8 cellular contexts compared by ENCODE assay signal in genomic region chr3:51388286-51389029, GRCh38. TPM values are rescaled to one million over a fixed set of nuclear protein-coding genes. Genes with fewer than 3 reads are reported as not detected.
A peak's percentile ranks its signal among the peaks of the same experiment; 100 is the strongest.
DNase-seq lines count a peak whose midpoint lies in the region; ATAC-seq, FAIRE-seq and TF ChIP-seq lines count a peak whose summit lies in the region.

No MANE protein-coding gene starts in this region.

- peak overlapping the region; percentile 90; the same call in 1 of the 2 replicates for H3K9ac ChIP-seq in SU-DHL-6 (ENCODE audit: low read length)

- H3K9me2 ChIP-seq in SU-DHL-6 (replicated peaks; ENCODE audit: insufficient read depth, low read length), result no peaks in the 10 kb centered on the region

- DNase-seq in cardiac septum (ENCODE audit: low spot score), result peak; percentile 33
- no peak for DNase-seq in right atrium auricular region (ENCODE audit: low spot score)
- DNase-seq in fibroblast of peridontal ligament (ENCODE audit: extremely low read depth), result peak; percentile 23
- DNase-seq in vagina (ENCODE audit: extremely low spot score in 2 of 2), result peak in 1 of 2 donors; percentile 96
- DNase-seq in GM19239 (ENCODE audit: insufficient read length, low spot score), result no peak
- DNase-seq in testis, result no peak

- 67 to 77% methylated on average over 6 of the region's 6 CpGs for WGBS in testis, 2 donors

- H3F3A ChIP-seq in SU-DHL-6 (ENCODE audit: insufficient read depth), result peaks cover 47% of the 10 kb centered on the region

- no peaks in the 10 kb centered on the region for H4K20me1 ChIP-seq in SU-DHL-6 (ENCODE audit: low read depth, low read length)

- H3K27me3 ChIP-seq in right atrium auricular region (no peaks in the 10 kb centered on the region), SU-DHL-6 (ENCODE audit: low read length) (no peaks in the 10 kb centered on the region), vagina (no peaks in the 10 kb centered on the region), testis (no peaks in the 10 kb centered on the region)

- no peak overlapping the region for H2AFZ ChIP-seq in SU-DHL-6 (ENCODE audit: low read depth, low read length, severe bottlenecking)

- no peak for ATAC-seq in GM19023 (IDR thresholded peaks at IDR 0.05; ENCODE audit: unreplicated experiment)

- TF ChIP-seq POLR2A in vagina (IDR thresholded peaks at IDR 0.05) (no peak), testis (IDR thresholded peaks at IDR 0.05) (no peak)

- H3K9me3 ChIP-seq in right atrium auricular region (no peaks in the 10 kb centered on the region), SU-DHL-6 (ENCODE audit: insufficient read depth, low read length) (no peaks in the 10 kb centered on the region), vagina (no peaks in the 10 kb centered on the region), testis (no peaks in the 10 kb centered on the region)

- H3K27ac ChIP-seq in right atrium auricular region (no peak overlapping the region), SU-DHL-6 (ENCODE audit: low read depth, low read length) (0 out of 2 replicates have a peak overlapping the region, but pooled peaks have one; percentile 24), vagina (peak overlapping the region; percentile 11), testis (no peak overlapping the region)

- intact Hi-C loops in cardiac septum (cut with DNase I) (loop anchor here (5.0 to 10.0 kb wide), 2 partner anchors 771 to 1024 kb away; partner anchors contain the start of gene MAPKAPK3), vagina (cut with DNase I) (loop anchor here (5.0 kb wide), 1 partner anchor 771 kb away; the partner anchor contains the start of gene MAPKAPK3), testis (cut with DNase I; ENCODE audit: low total_unique reads) (loop anchor here (5.0 kb wide), 1 partner anchor 771 kb away; the partner anchor contains the start of gene MAPKAPK3)

- H3K4me2 ChIP-seq in SU-DHL-6 (ENCODE audit: low read depth, low read length, poor library complexity, severe bottlenecking), result peak overlapping the region; percentile 26

- H3K4me1 ChIP-seq in right atrium auricular region (peaks cover 0 to 81% of the 10 kb centered on the region in 2 donors), vagina (peaks cover 79% of the 10 kb centered on the region), testis (peaks cover 40% of the 10 kb centered on the region)

- no peak overlapping the region for H3K4me3 ChIP-seq in right atrium auricular region
- H3K4me3 ChIP-seq in SU-DHL-6 (ENCODE audit: insufficient read depth, low read length, poor library complexity, severe bottlenecking), result no peak overlapping the region
- H3K4me3 ChIP-seq in vagina, result no peak overlapping the region
- no peak overlapping the region for H3K4me3 ChIP-seq in testis

- H3K36me3 ChIP-seq in right atrium auricular region (peaks cover 28% of the 10 kb centered on the region), SU-DHL-6 (ENCODE audit: low read length) (peaks cover 3% of the 10 kb centered on the region), vagina (peaks cover 0 to 21% of the 10 kb centered on the region in 2 donors), testis (ENCODE audit: low read depth, missing control alignments) (no peaks in the 10 kb centered on the region)

- no peak for FAIRE-seq in GM19239 (lab: Jason Lieb, UNC)

- no peak for TF ChIP-seq CTCF in right atrium auricular region (IDR thresholded peaks at IDR 0.05)
- no peak for TF ChIP-seq CTCF in SU-DHL-6 (IDR thresholded peaks at IDR 0.05; ENCODE audit: insufficient read depth, low read length, poor library complexity, severe bottlenecking)
- TF ChIP-seq CTCF in vagina (IDR thresholded peaks at IDR 0.05), result peak in 1 of 3 experiments; percentile 3
- peak in 1 of 3 experiments; percentile 5 for TF ChIP-seq CTCF in testis (IDR thresholded peaks at IDR 0.05)

- peaks cover 48% of the 10 kb centered on the region for H3K79me2 ChIP-seq in SU-DHL-6 (ENCODE audit: insufficient read depth, low read length)

RNA-seq across cellular contexts. Expression of gene RBM15B, which starts 2.6 kb away (rescaled TPM):
- total RNA-seq in cardiac septum, result 18.1 TPM
- 10 to 100 TPM; 12.9 to 21.4 TPM for total RNA-seq in right atrium auricular region
- 20.6 TPM for total RNA-seq in vagina
- total RNA-seq in testis, result 10 to 100 TPM; 33.9 to 41.4 TPM
- 27.1 TPM for polyA plus RNA-seq in testis (ENCODE audit: insufficient read depth, low read depth, low replicate concordance)

RNA-seq across cellular contexts. Expression of gene MANF, which starts 3.4 kb away (rescaled TPM):
- total RNA-seq in cardiac septum (77.6 TPM), right atrium auricular region (10 to 100 TPM; 41.7 to 46.9 TPM), vagina (42.2 TPM), testis (10 to 100 TPM; 48.6 to 62.8 TPM)
- polyA plus RNA-seq in testis (ENCODE audit: insufficient read depth, low read depth, low replicate concordance), result 167 TPM

Comparison
In these comparisons a context has a peak if more than half of its experiments do, and no peak if none do; other contexts are left out.
1. DNase-seq: peak in cardiac septum (single experiment) and fibroblast of peridontal ligament (single experiment); none in right atrium auricular region (single experiment), GM19239 (single experiment) and testis (single experiment).
2. H3K27ac ChIP-seq: peak in SU-DHL-6 (single experiment) and vagina (single experiment); none in right atrium auricular region (0 of 2) and testis (0 of 2).